Comparison of ENCODE assay signal across 1 cellular context in genomic region chr7:159034988-159035387, GRCh38.
TF ChIP-seq lines count a peak whose summit lies in the region.

No MANE protein-coding gene starts in this region.

TF ChIP-seq in neural cell, 6 proteins besides CTCF, POLR2A, EP300 and RAD21 (continued from another document):
- TF ChIP-seq REST (IDR thresholded peaks at IDR 0.05; ENCODE audit: borderline replicate concordance) (no peak), TAF1 (IDR thresholded peaks at IDR 0.05; ENCODE audit: low read depth) (no peak), MXI1 (conservative IDR thresholded peaks at IDR 0.05; ENCODE audit: poor library complexity, severe bottlenecking) (no peak), SMC3 (conservative IDR thresholded peaks at IDR 0.05; ENCODE audit: poor library complexity) (no peak)
TF ChIP-seq in neural cell: peak in this region for 0.
